In the genomic region with DNA sequence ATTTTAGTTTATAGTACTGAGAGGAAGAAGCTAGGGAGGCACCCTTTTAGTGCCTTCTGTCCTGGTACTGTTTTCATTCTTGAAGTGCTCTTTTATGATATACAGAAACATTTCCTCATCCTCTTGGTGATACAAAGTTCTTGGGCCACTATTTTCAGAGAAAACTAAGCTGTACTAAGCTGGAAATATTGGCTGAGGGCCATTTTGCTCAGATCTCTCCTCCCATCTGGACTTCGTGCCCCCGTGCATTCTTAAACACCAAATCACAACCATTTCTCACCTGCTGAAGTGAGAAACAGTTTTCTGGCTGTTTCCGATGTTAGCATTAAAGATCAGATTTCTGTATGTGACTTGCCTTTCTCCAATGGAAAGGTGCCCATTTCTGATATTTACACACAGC, we compare ENCODE assay signal across 1 cellular context.
TF ChIP-seq lines count a peak whose summit lies in the region.

No MANE protein-coding gene starts in this region.

TF ChIP-seq in HepG2, 621 proteins besides CTCF, POLR2A, EP300 and RAD21 (continued from another document):
- TF ChIP-seq ZNF276 (CRISPR knock-in tag; IDR thresholded peaks at IDR 0.05; ENCODE audit: low read depth), result no peak
- no peak for TF ChIP-seq NR3C1 (CRISPR knock-in tag; IDR thresholded peaks at IDR 0.05)
- no peak for TF ChIP-seq MTF1 (CRISPR knock-in tag; IDR thresholded peaks at IDR 0.05)
- no peak for TF ChIP-seq SMC3 (IDR thresholded peaks at IDR 0.05; ENCODE audit: low read length)
- TF ChIP-seq ZNF33A (CRISPR knock-in tag; IDR thresholded peaks at IDR 0.05; ENCODE audit: borderline replicate concordance), result no peak
- no peak for TF ChIP-seq TOE1 (CRISPR knock-in tag; IDR thresholded peaks at IDR 0.05)
- TF ChIP-seq, protein P1, sequence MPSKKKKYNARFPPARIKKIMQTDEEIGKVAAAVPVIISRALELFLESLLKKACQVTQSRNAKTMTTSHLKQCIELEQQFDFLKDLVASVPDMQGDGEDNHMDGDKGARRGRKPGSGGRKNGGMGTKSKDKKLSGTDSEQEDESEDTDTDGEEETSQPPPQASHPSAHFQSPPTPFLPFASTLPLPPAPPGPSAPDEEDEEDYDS (CRISPR knock-in tag; IDR thresholded peaks at IDR 0.05), result no peak
- TF ChIP-seq NFYB (CRISPR knock-in tag; IDR thresholded peaks at IDR 0.05), result no peak
- no peak for TF ChIP-seq ZNF333 (CRISPR knock-in tag; IDR thresholded peaks at IDR 0.05; ENCODE audit: borderline replicate concordance)
- no peak for TF ChIP-seq MIXL1 (CRISPR knock-in tag; IDR thresholded peaks at IDR 0.05)
- TF ChIP-seq, protein P2, sequence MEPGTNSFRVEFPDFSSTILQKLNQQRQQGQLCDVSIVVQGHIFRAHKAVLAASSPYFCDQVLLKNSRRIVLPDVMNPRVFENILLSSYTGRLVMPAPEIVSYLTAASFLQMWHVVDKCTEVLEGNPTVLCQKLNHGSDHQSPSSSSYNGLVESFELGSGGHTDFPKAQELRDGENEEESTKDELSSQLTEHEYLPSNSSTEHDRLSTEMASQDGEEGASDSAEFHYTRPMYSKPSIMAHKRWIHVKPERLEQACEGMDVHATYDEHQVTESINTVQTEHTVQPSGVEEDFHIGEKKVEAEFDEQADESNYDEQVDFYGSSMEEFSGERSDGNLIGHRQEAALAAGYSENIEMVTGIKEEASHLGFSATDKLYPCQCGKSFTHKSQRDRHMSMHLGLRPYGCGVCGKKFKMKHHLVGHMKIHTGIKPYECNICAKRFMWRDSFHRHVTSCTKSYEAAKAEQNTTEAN (CRISPR knock-in tag; conservative IDR thresholded peaks at IDR 0.05), result no peak
- peak; percentile 45 for TF ChIP-seq FOSL2 (CRISPR knock-in tag; IDR thresholded peaks at IDR 0.05)
- TF ChIP-seq TBX3 (IDR thresholded peaks at IDR 0.05; ENCODE audit: borderline replicate concordance), result peak; percentile 88
- peak; percentile 61; the same call in 1 of the 2 replicates for TF ChIP-seq GFI1 (CRISPR knock-in tag; IDR thresholded peaks at IDR 0.05; ENCODE audit: borderline replicate concordance)
- TF ChIP-seq FOXK1 (CRISPR knock-in tag; IDR thresholded peaks at IDR 0.05; ENCODE audit: borderline replicate concordance, low read depth), result no peak
- TF ChIP-seq NFIB (CRISPR knock-in tag; IDR thresholded peaks at IDR 0.05; ENCODE audit: borderline replicate concordance), result no peak
- TF ChIP-seq STAG1 (CRISPR knock-in tag; IDR thresholded peaks at IDR 0.05), result no peak
- TF ChIP-seq ZBTB7A (CRISPR knock-in tag; IDR thresholded peaks at IDR 0.05), result no peak
- TF ChIP-seq HHEX (CRISPR knock-in tag; IDR thresholded peaks at IDR 0.05), result peak; percentile 74
- TF ChIP-seq, protein P3, sequence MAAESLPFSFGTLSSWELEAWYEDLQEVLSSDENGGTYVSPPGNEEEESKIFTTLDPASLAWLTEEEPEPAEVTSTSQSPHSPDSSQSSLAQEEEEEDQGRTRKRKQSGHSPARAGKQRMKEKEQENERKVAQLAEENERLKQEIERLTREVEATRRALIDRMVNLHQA (CRISPR knock-in tag; IDR thresholded peaks at IDR 0.05), result no peak
- TF ChIP-seq ZNF83 (CRISPR knock-in tag; IDR thresholded peaks at IDR 0.05; ENCODE audit: borderline replicate concordance), result no peak
- no peak for TF ChIP-seq ZNF292 (CRISPR knock-in tag; IDR thresholded peaks at IDR 0.05; ENCODE audit: borderline replicate concordance, low read depth)
- TF ChIP-seq BCL3 (CRISPR knock-in tag; IDR thresholded peaks at IDR 0.05), result no peak
- no peak for TF ChIP-seq MTA3 (CRISPR knock-in tag; IDR thresholded peaks at IDR 0.05)
- TF ChIP-seq HNF4A (CRISPR knock-in tag; IDR thresholded peaks at IDR 0.05), result peak; percentile 67
- TF ChIP-seq JUND (CRISPR knock-in tag; IDR thresholded peaks at IDR 0.05), result no peak
- TF ChIP-seq BHLHE40 (IDR thresholded peaks at IDR 0.05; ENCODE audit: low read length), result peak; percentile 45; the same call in 1 of the 2 replicates
